9 cellular contexts compared by ENCODE assay signal in the genomic region with DNA sequence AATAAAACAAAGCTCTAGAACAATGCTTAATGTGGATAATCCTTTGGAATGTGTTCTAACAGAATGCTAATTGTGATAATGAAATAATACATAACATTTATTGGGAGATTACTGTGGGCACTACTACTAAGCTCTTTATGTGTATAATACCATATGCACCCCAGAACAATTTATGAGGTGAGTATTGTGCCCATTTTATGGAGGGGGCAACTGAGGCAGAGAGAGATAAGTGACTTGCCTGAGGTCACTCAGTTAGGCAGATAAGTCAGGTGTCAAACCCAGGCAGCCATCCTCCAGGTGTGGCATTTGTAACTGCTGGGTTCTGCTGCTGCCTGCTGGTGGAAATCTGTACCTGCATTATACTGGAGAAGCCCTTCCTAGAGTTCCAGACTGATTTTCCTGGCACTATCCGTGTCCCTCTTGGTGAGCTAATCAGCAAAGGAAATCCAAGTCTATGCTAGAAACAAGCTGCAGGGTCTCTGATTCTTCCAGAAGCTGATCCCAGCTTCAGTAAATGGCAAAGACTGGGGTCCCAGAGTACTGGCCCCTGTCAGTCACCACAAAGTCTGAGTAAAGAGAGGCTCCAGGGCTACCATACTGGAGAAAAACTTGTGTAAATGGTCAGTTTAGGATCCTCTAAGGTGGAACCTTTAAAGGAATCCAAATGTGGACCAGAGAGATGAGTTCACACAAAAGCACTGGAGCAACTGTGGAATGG. TPM values are rescaled to one million over a fixed set of nuclear protein-coding genes. Genes with fewer than 3 reads are reported as not detected.
DNase-seq lines count a peak whose midpoint lies in the region; ATAC-seq and TF ChIP-seq lines count a peak whose summit lies in the region.
"Had no signal": no experiment of that assay in that cellular context is flagged by ENCODE, and none has a peak within 500 bp of the region (broad histone marks: within the 10 kb centered on the region; RNA-seq: fewer than 3 reads in every experiment).

No MANE protein-coding gene starts in this region.

- no peaks in the 10 kb centered on the region for H3K4me1 Mint-ChIP-seq in osteocyte (ENCODE audit: unreplicated experiment)
- no peaks in the 10 kb centered on the region for H3K4me1 Mint-ChIP-seq in activated CD4-positive, alpha-beta T cell treated with anti-CD3 and anti-CD28 coated beads, Interleukin-2, amount 10 ng/mL, durations not matched to agents 24 days and 14 days
- H3K4me1 Mint-ChIP-seq: activated naive CD8-positive, alpha-beta T cell treated with anti-CD3 and anti-CD28 coated beads, Interleukin-2, amount 10 ng/mL, durations not matched to agents 7 days and 5 days had no signal

- no peaks in the 10 kb centered on the region for H3K27me3 ChIP-seq in GM23248 (replicated peaks; ENCODE audit: insufficient read depth)

- no peak overlapping the region for H2AFZ ChIP-seq in GM23248

- no peaks in the 10 kb centered on the region for H3K9me2 ChIP-seq in GM23248 (ENCODE audit: insufficient read depth)

- H3K27ac ChIP-seq in GM23248 = no peak overlapping the region

- intact Hi-C loops in activated CD4-positive, alpha-beta T cell treated with anti-CD3 and anti-CD28 coated beads, Interleukin-2, amount 10 ng/mL, durations not matched to agents 24 days and 14 days (cut with micrococcal nuclease) = no loop called here

- ATAC-seq in esophagus mucosa = peak; percentile 70
- ATAC-seq in GM18873 (IDR thresholded peaks at IDR 0.05; ENCODE audit: low FRiP score, unreplicated experiment) = no peak

- H3K9me3 ChIP-seq in GM23248 (ENCODE audit: low read depth) = no peaks in the 10 kb centered on the region

- H3K36me3 Mint-ChIP-seq in osteocyte (ENCODE audit: unreplicated experiment) = no peaks in the 10 kb centered on the region
- H3K36me3 Mint-ChIP-seq in activated CD4-positive, alpha-beta T cell treated with anti-CD3 and anti-CD28 coated beads, Interleukin-2, amount 10 ng/mL, durations not matched to agents 24 days and 14 days (ENCODE audit: low read depth) = no peaks in the 10 kb centered on the region
- H3K36me3 Mint-ChIP-seq: activated naive CD8-positive, alpha-beta T cell treated with anti-CD3 and anti-CD28 coated beads, Interleukin-2, amount 10 ng/mL, durations not matched to agents 7 days and 5 days had no signal

- H3K4me3 ChIP-seq in GM23248 = no peak overlapping the region

- peaks cover 19% of the 10 kb centered on the region for H3K27me3 Mint-ChIP-seq in osteocyte (ENCODE audit: unreplicated experiment)
- no peaks in the 10 kb centered on the region for H3K27me3 Mint-ChIP-seq in activated CD4-positive, alpha-beta T cell treated with anti-CD3 and anti-CD28 coated beads, Interleukin-2, amount 10 ng/mL, durations not matched to agents 24 days and 14 days
- H3K27me3 Mint-ChIP-seq: activated naive CD8-positive, alpha-beta T cell treated with anti-CD3 and anti-CD28 coated beads, Interleukin-2, amount 10 ng/mL, durations not matched to agents 7 days and 5 days had no signal

- H3K27ac Mint-ChIP-seq in osteocyte (ENCODE audit: unreplicated experiment) = no peak overlapping the region
- no peak overlapping the region for H3K27ac Mint-ChIP-seq in activated CD4-positive, alpha-beta T cell treated with anti-CD3 and anti-CD28 coated beads, Interleukin-2, amount 10 ng/mL, durations not matched to agents 24 days and 14 days
- H3K27ac Mint-ChIP-seq: activated naive CD8-positive, alpha-beta T cell treated with anti-CD3 and anti-CD28 coated beads, Interleukin-2, amount 10 ng/mL, durations not matched to agents 7 days and 5 days had no signal

- TF ChIP-seq CTCF in osteocyte (IDR thresholded peaks at IDR 0.05) = peak; percentile 66

- H3K4me2 ChIP-seq in GM23248 (ENCODE audit: unreplicated experiment) = no peak overlapping the region

- peaks cover 4% of the 10 kb centered on the region; the same call in 1 of the 2 replicates for H3K4me1 ChIP-seq in GM23248 (ENCODE audit: insufficient read depth)

- DNase-seq in ACHN = peak; percentile 28
- peak; percentile 55 for DNase-seq in GM23248
- peak; percentile 41 for DNase-seq in NCI-H774 (lab: John Stamatoyannopoulos, UW)
- DNase-seq in osteocyte (ENCODE audit: extremely low spot score, unreplicated experiment) = no peak
- DNase-seq in activated CD4-positive, alpha-beta T cell treated with anti-CD3 and anti-CD28 coated beads, Interleukin-2, amount 10 ng/mL, durations not matched to agents 24 days and 14 days = no peak
- no peak for DNase-seq in activated gamma-delta T cell (lab: John Stamatoyannopoulos, UW)
- DNase-seq: activated naive CD8-positive, alpha-beta T cell treated with anti-CD3 and anti-CD28 coated beads, Interleukin-2, amount 10 ng/mL, durations not matched to agents 7 days and 5 days had no signal

- no peaks in the 10 kb centered on the region for H3K36me3 ChIP-seq in GM23248 (ENCODE audit: low read depth)

- WGBS in GM23248 (ENCODE audit: low coverage in 1 of 2, low lambda C conversion rate in 2 of 2, missing lambda C conversion rate in 2 of 2), 2 experiments = 32 to 67% methylated on average over 1 of the region's 1 CpG

- no peak overlapping the region for H3K4me3 Mint-ChIP-seq in osteocyte (ENCODE audit: unreplicated experiment)
- no peak overlapping the region for H3K4me3 Mint-ChIP-seq in activated CD4-positive, alpha-beta T cell treated with anti-CD3 and anti-CD28 coated beads, Interleukin-2, amount 10 ng/mL, durations not matched to agents 24 days and 14 days
- H3K4me3 Mint-ChIP-seq: activated naive CD8-positive, alpha-beta T cell treated with anti-CD3 and anti-CD28 coated beads, Interleukin-2, amount 10 ng/mL, durations not matched to agents 7 days and 5 days had no signal

- H4K20me1 ChIP-seq in GM23248 (ENCODE audit: insufficient read depth) = no peaks in the 10 kb centered on the region

- H3K9ac ChIP-seq in GM23248 = no peak overlapping the region

- in situ Hi-C loops in ACHN (cut with HindIII; ENCODE audit: low pct_ligation_motif_present, low pct_unique_long_range_greater_than_20kb, low sequenced_read_pairs) (no loop called here), GM23248 (cut with MboI) (no loop called here)

- H3K9me3 Mint-ChIP-seq in osteocyte (ENCODE audit: unreplicated experiment) = no peaks in the 10 kb centered on the region
- no peaks in the 10 kb centered on the region for H3K9me3 Mint-ChIP-seq in activated CD4-positive, alpha-beta T cell treated with anti-CD3 and anti-CD28 coated beads, Interleukin-2, amount 10 ng/mL, durations not matched to agents 24 days and 14 days
- H3K9me3 Mint-ChIP-seq: activated naive CD8-positive, alpha-beta T cell treated with anti-CD3 and anti-CD28 coated beads, Interleukin-2, amount 10 ng/mL, durations not matched to agents 7 days and 5 days had no signal

- H3K79me2 ChIP-seq in GM23248 (ENCODE audit: insufficient read depth) = no peaks in the 10 kb centered on the region

- H3F3A ChIP-seq in GM23248 (ENCODE audit: insufficient read depth) = no peaks in the 10 kb centered on the region

RNA-seq across cellular contexts. Expression of gene RBP1, which starts 22.6 kb away (rescaled TPM):
- total RNA-seq in GM23248 (2014; rRNA removed; shearing (Covaris generic)) = not detected in 2 replicates
- polyA plus RNA-seq in GM23248 (2016; fragmentation: Nextera tagmentation; extraction: Ambion mirVana) = 0.26 and 0.42 TPM in 2 replicates
- total RNA-seq in esophagus mucosa = 150 TPM
- total RNA-seq in osteocyte = 6.4 and 7.3 TPM in 2 replicates
- not detected in 2 replicates for total RNA-seq in activated CD4-positive, alpha-beta T cell treated with anti-CD3 and anti-CD28 coated beads, Interleukin-2, amount 10 ng/mL, durations not matched to agents 24 days and 14 days
- total RNA-seq: activated naive CD8-positive, alpha-beta T cell treated with anti-CD3 and anti-CD28 coated beads, Interleukin-2, amount 10 ng/mL, durations not matched to agents 7 days and 5 days had no signal

Comparison
In these comparisons a context has a peak if more than half of its experiments do, and no peak if none do; other contexts are left out.
1. DNase-seq: peak in ACHN (single experiment), GM23248 (single experiment) and NCI-H774 (single experiment); none in osteocyte (single experiment), activated CD4-positive, alpha-beta T cell treated with anti-CD3 and anti-CD28 coated beads, Interleukin-2, amount 10 ng/mL, durations not matched to agents 24 days and 14 days (single experiment) and activated gamma-delta T cell (single experiment).
2. RNA of gene RBP1, which starts 22.6 kb away (total RNA-seq): 150 TPM in esophagus mucosa (single experiment); 6.4 to 7.3 TPM in osteocyte, not detected in GM23248 and not detected in activated CD4-positive, alpha-beta T cell treated with anti-CD3 and anti-CD28 coated beads, Interleukin-2, amount 10 ng/mL, durations not matched to agents 24 days and 14 days; every median in the first group is over 10 times any median in the second.